8 cellular contexts compared by ENCODE assay signal in the genomic region with DNA sequence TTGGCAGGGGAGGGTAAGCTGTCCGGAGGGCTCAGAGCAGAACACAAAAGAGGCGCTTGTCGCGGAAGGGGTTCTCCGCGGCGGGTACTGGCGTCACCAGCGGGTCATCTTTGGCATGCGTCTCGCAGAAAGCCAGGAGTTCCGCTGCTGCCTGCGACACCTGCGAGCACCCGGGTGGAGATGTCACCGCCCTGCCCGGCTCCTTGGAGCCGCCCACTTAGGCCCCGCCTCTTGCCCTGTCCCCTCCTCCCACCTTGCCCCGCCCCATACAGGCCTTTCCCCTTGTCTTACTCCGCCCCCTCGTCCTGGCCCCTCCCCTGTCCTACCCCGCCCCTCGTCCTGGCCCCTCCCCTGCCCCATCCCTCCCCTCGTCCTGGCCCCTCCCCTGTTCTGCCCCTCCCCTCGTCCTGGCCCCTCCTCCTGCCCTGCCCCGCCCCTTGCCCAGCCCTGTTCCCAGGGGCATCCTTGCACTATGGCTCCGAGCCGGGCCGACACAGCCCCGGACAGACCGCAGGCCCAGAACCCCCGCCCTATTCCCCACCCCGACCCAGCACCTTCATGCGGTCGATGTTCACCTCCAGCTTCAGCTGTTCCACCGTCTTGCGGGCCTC. TPM values are rescaled to one million over a fixed set of nuclear protein-coding genes. Genes with fewer than 3 reads are reported as not detected.
DNase-seq lines count a peak whose midpoint lies in the region; ATAC-seq and TF ChIP-seq lines count a peak whose summit lies in the region.

No MANE protein-coding gene starts in this region.

- peak overlapping the region; percentile 66 for H3K4me3 Mint-ChIP-seq in Caco-2 (ENCODE audit: unreplicated experiment)
- H3K4me3 Mint-ChIP-seq in central memory CD8-positive, alpha-beta T cell = peak overlapping the region; percentile 58

- intact Hi-C loops in Caco-2 (cut with micrococcal nuclease; ENCODE audit: unreplicated experiment) = loop anchor here (1.0 kb wide), 2 partner anchors 27 to 31 kb away; a partner anchor contains a TSS

- peak; percentile 60 for ATAC-seq in central memory CD8-positive, alpha-beta T cell (replicated peaks; ENCODE audit: extremely low read depth, poor library complexity, severe bottlenecking)
- no peak for ATAC-seq in HG03520 (IDR thresholded peaks at IDR 0.05; ENCODE audit: unreplicated experiment)

- H3K9me3 Mint-ChIP-seq in Caco-2 (ENCODE audit: unreplicated experiment) = no peaks in the 10 kb centered on the region
- H3K9me3 Mint-ChIP-seq in central memory CD8-positive, alpha-beta T cell = no peaks in the 10 kb centered on the region

- H3K27me3 Mint-ChIP-seq in Caco-2 (ENCODE audit: insufficient read depth, unreplicated experiment) = peaks cover 12% of the 10 kb centered on the region
- peaks cover 24% of the 10 kb centered on the region for H3K27me3 Mint-ChIP-seq in central memory CD8-positive, alpha-beta T cell

- no peaks in the 10 kb centered on the region for H3K9me3 ChIP-seq in Caco-2

- CTCF ChIA-PET in Caco-2 (lab: Charles Lee) = interaction anchor here (0.6 to 1.9 kb wide), 8 partner anchors 17 to 1432 kb away, joined by 3 to 11 read pairs (median 4); a partner anchor contains a TSS

- BruUV-seq in Caco-2 (replicated peaks; lab: Mats Ljungman, UMichigan) = no TSS peak

- H3K27me3 ChIP-seq in Caco-2 (replicated peaks; ENCODE audit: control insufficient read depth, insufficient read depth, low read length) = no peaks in the 10 kb centered on the region; the same call in 1 of the 2 replicates
- peaks cover 54% of the 10 kb centered on the region for H3K27me3 ChIP-seq in H7 (ENCODE audit: control insufficient read depth, insufficient read depth, low read length)

- peak overlapping the region; percentile 49 for H3K27ac Mint-ChIP-seq in Caco-2 (ENCODE audit: unreplicated experiment)
- peak overlapping the region; percentile 72 for H3K27ac Mint-ChIP-seq in central memory CD8-positive, alpha-beta T cell (ENCODE audit: low read depth)

- DNase-seq in Caco-2 (peak; percentile 96 to 97), H7 (peak; percentile 100), NCI-H2029 treated with DMSO at 0.1 percent for 48 hours (lab: John Stamatoyannopoulos, UW) (peak; percentile 70), kidney glomerular epithelial cell (lab: John Stamatoyannopoulos, UW) (peak; percentile 21)
- DNase-seq in activated CD4-positive, CD25-positive, alpha-beta regulatory T cell treated with anti-CD3 and anti-CD28 coated beads, Interleukin-2, amount 50 U/mL, for 72 hours = peak; percentile 97
- DNase-seq in central memory CD8-positive, alpha-beta T cell (ENCODE audit: low spot score in 2 of 2) = peak; percentile 78 to 88
- DNase-seq in stimulated activated CD4-positive, alpha-beta T cell treated with anti-CD3 and anti-CD28 coated beads, Interleukin-1b, Interleukin-23, amount 100 ng/mL, for 4 hours (ENCODE audit: low read depth in 2 of 2) = peak; percentile 94 to 97

- H3K4me3 ChIP-seq in Caco-2 (ENCODE audit: low read depth, low read length) (peak overlapping the region; percentile 34), H7 (ENCODE audit: insufficient read depth, low read depth, low read length) (peak overlapping the region; percentile 46)

- POLR2A ChIA-PET in Caco-2 (lab: Charles Lee) = interaction anchor here (1.3 kb wide), 1 partner anchor 17 kb away, joined by 5 read pairs; no protein-coding TSS in a partner anchor

- TF ChIP-seq CTCF in Caco-2 (IDR thresholded peaks at IDR 0.05; ENCODE audit: insufficient read depth in 1 of 2, low read depth in 1 of 2, low read length in 1 of 2, severe bottlenecking in 1 of 2, unreplicated experiment in 1 of 2) = no peak

- H3K4me1 ChIP-seq in Caco-2 = peaks cover 9% of the 10 kb centered on the region

- H3K36me3 Mint-ChIP-seq in Caco-2 (ENCODE audit: insufficient read depth, unreplicated experiment) = no peaks in the 10 kb centered on the region
- peaks cover 4% of the 10 kb centered on the region for H3K36me3 Mint-ChIP-seq in central memory CD8-positive, alpha-beta T cell (ENCODE audit: insufficient read depth)

- H3K36me3 ChIP-seq in Caco-2 (ENCODE audit: control insufficient read depth, insufficient read depth, low read length) = no peaks in the 10 kb centered on the region
- H3K36me3 ChIP-seq in H7 (replicated peaks; ENCODE audit: control insufficient read depth, insufficient read depth, low read length) = no peaks in the 10 kb centered on the region

- H3K4me1 Mint-ChIP-seq in Caco-2 (ENCODE audit: low read depth, unreplicated experiment) = peaks cover 8% of the 10 kb centered on the region
- H3K4me1 Mint-ChIP-seq in central memory CD8-positive, alpha-beta T cell = peaks cover 11% of the 10 kb centered on the region

RNA-seq across cellular contexts. Expression of a gene that starts 1.9 kb away (rescaled TPM):
- not detected in 2 replicates for total RNA-seq in Caco-2 (2022)
- not detected in 2 replicates for total RNA-seq in H7 (2014; rRNA removed; shearing (Covaris generic))

RNA-seq across cellular contexts. Expression of a gene that starts 9.3 kb away (rescaled TPM):
- total RNA-seq in Caco-2 (2022) = not detected in 2 replicates
- 0.14 and 0.18 TPM in 2 replicates for total RNA-seq in H7 (2014; rRNA removed; shearing (Covaris generic))

RNA-seq across cellular contexts. Expression of a gene that starts 26.8 kb away (rescaled TPM):
- total RNA-seq in Caco-2 (2022) = 0.39 and 0.75 TPM in 2 replicates
- 0.37 and 0.55 TPM in 2 replicates for total RNA-seq in H7 (2014; rRNA removed; shearing (Covaris generic))

RNA-seq across cellular contexts. Expression of a gene that starts 33.0 kb away (rescaled TPM):
- total RNA-seq in Caco-2 (2022) = 465 and 484 TPM in 2 replicates
- total RNA-seq in H7 (2014; rRNA removed; shearing (Covaris generic)) = 162 and 202 TPM in 2 replicates

Comparison
In these comparisons a context has a peak if more than half of its experiments do, and no peak if none do; other contexts are left out.
1. DNase-seq: peak in every context shown above with its lines; median percentile 100 in H7; 97 in activated CD4-positive, CD25-positive, alpha-beta regulatory T cell treated with anti-CD3 and anti-CD28 coated beads, Interleukin-2, amount 50 U/mL, for 72 hours; 96 in Caco-2; 96 in stimulated activated CD4-positive, alpha-beta T cell treated with anti-CD3 and anti-CD28 coated beads, Interleukin-1b, Interleukin-23, amount 100 ng/mL, for 4 hours; 83 in central memory CD8-positive, alpha-beta T cell; 70 in NCI-H2029 treated with DMSO at 0.1 percent for 48 hours; 21 in kidney glomerular epithelial cell.